ENCODE assay signal across 17 cellular contexts in genomic region chr19:49946415-49946814, GRCh38. TPM values are rescaled to one million over a fixed set of nuclear protein-coding genes. Genes with fewer than 3 reads are reported as not detected.
"Had no signal": no experiment of that assay in that cellular context is flagged by ENCODE, and none has a peak within 500 bp of the region (broad histone marks: within the 10 kb centered on the region; RNA-seq: fewer than 3 reads in every experiment).

No MANE protein-coding gene starts in this region.

- H3K4me3 Mint-ChIP-seq: activated B cell treated with CpG ODN at 0.5 μM for 24 hours; activated CD8-positive, alpha-beta T cell treated with anti-CD3 and anti-CD28 coated beads for 36 hours; activated naive CD8-positive, alpha-beta T cell treated with anti-CD3 and anti-CD28 coated beads, Interleukin-2, amount 10 ng/mL, durations not matched to agents 7 days and 5 days; neural crest cell had no signal

- H3K9me3 Mint-ChIP-seq: activated CD8-positive, alpha-beta T cell treated with anti-CD3 and anti-CD28 coated beads for 36 hours; activated naive CD8-positive, alpha-beta T cell treated with anti-CD3 and anti-CD28 coated beads, Interleukin-2, amount 10 ng/mL, durations not matched to agents 7 days and 5 days; neural crest cell had no signal

- H3K4me3 ChIP-seq: gastrocnemius medialis, heart right ventricle, sigmoid colon had no signal

- H3K36me3 Mint-ChIP-seq: activated naive CD8-positive, alpha-beta T cell treated with anti-CD3 and anti-CD28 coated beads, Interleukin-2, amount 10 ng/mL, durations not matched to agents 7 days and 5 days had no signal

- H3K27ac Mint-ChIP-seq: activated B cell treated with CpG ODN at 0.5 μM for 24 hours; activated CD8-positive, alpha-beta T cell treated with anti-CD3 and anti-CD28 coated beads for 36 hours; activated naive CD8-positive, alpha-beta T cell treated with anti-CD3 and anti-CD28 coated beads, Interleukin-2, amount 10 ng/mL, durations not matched to agents 7 days and 5 days had no signal

- H3K27ac ChIP-seq: gastrocnemius medialis, heart right ventricle, sigmoid colon had no signal

- ATAC-seq: activated CD8-positive, alpha-beta T cell treated with anti-CD3 and anti-CD28 coated beads for 36 hours; gastrocnemius medialis; heart right ventricle had no signal

- H3K4me1 Mint-ChIP-seq: activated naive CD8-positive, alpha-beta T cell treated with anti-CD3 and anti-CD28 coated beads, Interleukin-2, amount 10 ng/mL, durations not matched to agents 7 days and 5 days had no signal

- DNase-seq: activated B cell treated with CpG ODN at 0.5 μM for 24 hours; activated CD4-positive, alpha-beta T cell treated with anti-CD3 and anti-CD28 coated beads for 48 hours; activated CD8-positive, alpha-beta T cell treated with anti-CD3 and anti-CD28 coated beads for 36 hours; activated gamma-delta T cell treated with Interleukin-2 at 50 U/mL for 16 hours; activated naive CD8-positive, alpha-beta T cell treated with anti-CD3 and anti-CD28 coated beads, Interleukin-2, amount 10 ng/mL, durations not matched to agents 7 days and 5 days; activated T-cell treated with anti-CD3 and anti-CD28 coated beads, Interleukin-2, amount 50 U/mL, for 48 hours; cerebellar nuclear complex; dermis blood vessel endothelial cell; erythroblast; gastrocnemius medialis; heart right ventricle; sigmoid colon; stimulated activated CD4-positive, alpha-beta T cell treated with anti-CD3 and anti-CD28 coated beads, Interleukin-2, amount 100 ng/mL, for 24 hours had no signal

RNA-seq across cellular contexts. Expression of gene SIGLEC11, which starts 14.6 kb away (rescaled TPM):
- total RNA-seq: activated B cell treated with CpG ODN at 0.5 μM for 24 hours; activated CD8-positive, alpha-beta T cell treated with anti-CD3 and anti-CD28 coated beads for 36 hours; activated naive CD8-positive, alpha-beta T cell treated with anti-CD3 and anti-CD28 coated beads, Interleukin-2, amount 10 ng/mL, durations not matched to agents 7 days and 5 days; dermis blood vessel endothelial cell; neural crest cell; osteocyte; pulmonary artery endothelial cell; T-helper 2 cell treated with Interferon-gamma antibody and Interleukin-4, amounts not matched to agents 100 ng/mL and 5 ng/mL, for 36 hours had no signal

RNA-seq across cellular contexts. Expression of gene IL4I1, which starts 49.7 kb away (rescaled TPM):
- total RNA-seq: osteocyte had no signal
